11 cellular contexts compared by ENCODE assay signal in genomic region chr12:2283910-2284309, GRCh38.
DNase-seq lines count a peak whose midpoint lies in the region; ATAC-seq and TF ChIP-seq lines count a peak whose summit lies in the region.
"Had no signal": no experiment of that assay in that cellular context is flagged by ENCODE, and none has a peak within 500 bp of the region (broad histone marks: within the 10 kb centered on the region; RNA-seq: fewer than 3 reads in every experiment).

No MANE protein-coding gene starts in this region.

- H3K27me3 ChIP-seq in OCI-LY3 (ENCODE audit: low read depth, low read length) (peaks cover 14% of the 10 kb centered on the region), gastroesophageal sphincter (no peaks in the 10 kb centered on the region), sigmoid colon (no peaks in the 10 kb centered on the region)

- intact Hi-C loops in sigmoid colon (cut with DNase I), result loop anchor here (5.0 kb wide), 1 partner anchor 102 kb away; no protein-coding TSS in a partner anchor

- H3K9me3 ChIP-seq in OCI-LY3 (ENCODE audit: insufficient read depth, low read length), result no peaks in the 10 kb centered on the region; the same call in 1 of the 2 replicates
- no peaks in the 10 kb centered on the region for H3K9me3 ChIP-seq in gastroesophageal sphincter
- no peaks in the 10 kb centered on the region for H3K9me3 ChIP-seq in sigmoid colon

- TF ChIP-seq POLR2A in gastroesophageal sphincter (IDR thresholded peaks at IDR 0.05), result no peak
- TF ChIP-seq POLR2A in sigmoid colon (IDR thresholded peaks at IDR 0.05), result no peak

- H2AFZ ChIP-seq in OCI-LY3 (ENCODE audit: low read depth, low read length), result peak overlapping the region; percentile 15; the same call in 1 of the 2 replicates

- H3K4me1 ChIP-seq in OCI-LY3 (ENCODE audit: low read length), result no peaks in the 10 kb centered on the region
- peaks cover 10 to 70% (median 41%) of the 10 kb centered on the region in 3 donors for H3K4me1 ChIP-seq in gastroesophageal sphincter
- peaks cover 0 to 77% (median 71%) of the 10 kb centered on the region in 4 donors for H3K4me1 ChIP-seq in sigmoid colon

- TF ChIP-seq CTCF in OCI-LY3 (IDR thresholded peaks at IDR 0.05; ENCODE audit: low read depth, low read length) (no peak), gastroesophageal sphincter (IDR thresholded peaks at IDR 0.05) (no peak), sigmoid colon (IDR thresholded peaks at IDR 0.05) (no peak)

- no peak for ATAC-seq in gastroesophageal sphincter
- no peak for ATAC-seq in GM19324 (IDR thresholded peaks at IDR 0.05; ENCODE audit: low FRiP score, unreplicated experiment)
- no peak for ATAC-seq in HG02973 (IDR thresholded peaks at IDR 0.05; ENCODE audit: unreplicated experiment)

- H3K4me2 ChIP-seq in OCI-LY3 (ENCODE audit: low read length), result no peak overlapping the region

- no peaks in the 10 kb centered on the region for H3K79me2 ChIP-seq in OCI-LY3 (ENCODE audit: low read length)

- H3K36me3 ChIP-seq in OCI-LY3 (replicated peaks; ENCODE audit: low read depth, low read length), result no peaks in the 10 kb centered on the region
- H3K36me3 ChIP-seq in gastroesophageal sphincter, result no peaks in the 10 kb centered on the region
- H3K36me3 ChIP-seq in sigmoid colon, result no peaks in the 10 kb centered on the region

- DNase-seq in CD1c-positive myeloid dendritic cell (ENCODE audit: extremely low spot score), result peak; percentile 27
- no peak for DNase-seq in sigmoid colon
- DNase-seq in inferior parietal cortex (ENCODE audit: extremely low spot score), result no peak
- no peak for DNase-seq in NCI-H2196 (lab: John Stamatoyannopoulos, UW; ENCODE audit: unreplicated experiment)
- DNase-seq: activated CD4-positive, alpha-beta T cell treated with anti-CD3 and anti-CD28 coated beads for 1 hour; DMS 273 treated with DMSO at 0.1 percent for 48 hours; NCI-H774 had no signal

- H3K27ac ChIP-seq in OCI-LY3 (ENCODE audit: low read length), result no peak overlapping the region
- H3K27ac ChIP-seq in gastroesophageal sphincter, result peak overlapping the region in 3 of 4 donors; percentile 67 to 82 (median 79)
- H3K27ac ChIP-seq in sigmoid colon, result peak overlapping the region; percentile 77 to 89 (median 84)

- no peak overlapping the region for H3K9ac ChIP-seq in OCI-LY3 (ENCODE audit: low read length)

- 10 to 16% methylated on average over 8 to 10 of the region's 10 CpGs for WGBS in gastroesophageal sphincter (ENCODE audit: low coverage in 1 of 2), 2 donors
- WGBS in sigmoid colon, 2 donors, result 42 to 76% methylated on average over 10 of the region's 10 CpGs

- H3K4me3 ChIP-seq in OCI-LY3 (ENCODE audit: low read length) (no peak overlapping the region), gastroesophageal sphincter (no peak overlapping the region), sigmoid colon (no peak overlapping the region)

- TF ChIP-seq EP300 in gastroesophageal sphincter (IDR thresholded peaks at IDR 0.05) (no peak), sigmoid colon (IDR thresholded peaks at IDR 0.05) (no peak)

- no peaks in the 10 kb centered on the region for H4K20me1 ChIP-seq in OCI-LY3 (ENCODE audit: insufficient read depth, low read length)
